27 cellular contexts compared by ENCODE assay signal in genomic region chr5:95662946-95663345, GRCh38. TPM values are rescaled to one million over a fixed set of nuclear protein-coding genes. Genes with fewer than 3 reads are reported as not detected.
"Had no signal": no experiment of that assay in that cellular context is flagged by ENCODE, and none has a peak within 500 bp of the region (broad histone marks: within the 10 kb centered on the region; RNA-seq: fewer than 3 reads in every experiment).

No MANE protein-coding gene starts in this region.

- ATAC-seq: natural killer cell; psoas muscle; right cardiac atrium; right lobe of liver; stimulated activated effector memory CD8-positive, alpha-beta T cell treated with anti-CD3 and anti-CD28 coated beads, Interleukin-12 subunit alpha, Interleukin-12 subunit beta, amount 100 ng/mL, for 72 hours; stimulated activated naive B cell treated with anti-CD40 and anti-IgM and Interleukin-4, amounts not matched to agents 10 μg/mL and 1 μg/mL and 100 μg/mL, for 72 hours had no signal

- H3K9me3 ChIP-seq: ovary, psoas muscle, right lobe of liver, sigmoid colon, stomach, thoracic aorta, thyroid gland, tibial nerve, upper lobe of left lung, vagina had no signal

- FAIRE-seq: small intestine, urothelium cell line had no signal

- H3K4me1 ChIP-seq: parathyroid adenoma, vagina had no signal

- DNase-seq: natural killer cell; occipital lobe; ovary; posterior cingulate gyrus; psoas muscle; right cardiac atrium; right lobe of liver; sigmoid colon; small intestine; stimulated activated CD4-positive, alpha-beta T cell treated with anti-CD3 and anti-CD28 coated beads, Interleukin-15, amount 100 ng/mL, for 24 hours; stimulated activated CD4-positive, alpha-beta T cell treated with anti-CD3 and anti-CD28 coated beads, Interleukin-2, amount 100 ng/mL, for 24 hours; stimulated activated CD4-positive, alpha-beta T cell treated with anti-CD3 and anti-CD28 coated beads, Interleukin-2, amount 100 ng/mL, for 48 hours; stimulated activated CD4-positive, alpha-beta T cell treated with anti-CD3 and anti-CD28 coated beads, Interleukin-4, amount 100 ng/mL, for 24 hours; stimulated activated naive B cell treated with anti-CD40 and anti-IgM and Interleukin-4, amounts not matched to agents 10 μg/mL and 1 μg/mL and 100 μg/mL, for 72 hours; stimulated activated naive CD4-positive, alpha-beta T cell treated with Interleukin-2 at 50 U/mL for 16 hours; stomach; thyroid gland; trophoblast cell; upper lobe of left lung had no signal

- H3K36me3 ChIP-seq: neural progenitor cell, ovary, right lobe of liver, sigmoid colon, stomach, thoracic aorta, thyroid gland, tibial nerve, upper lobe of left lung, vagina had no signal

- H3K4me3 ChIP-seq: neural progenitor cell, ovary, psoas muscle, right lobe of liver, sigmoid colon, stomach, thoracic aorta, thyroid gland, tibial nerve, upper lobe of left lung, vagina had no signal

- H3K27ac ChIP-seq: neural progenitor cell, ovary, parathyroid adenoma, psoas muscle, right lobe of liver, sigmoid colon, stomach, thoracic aorta, thyroid gland, tibial nerve, upper lobe of left lung, vagina had no signal

RNA-seq across cellular contexts. Expression of gene RFESD, which starts 16.4 kb away (rescaled TPM):
- polyA plus RNA-seq: neural cell had no signal

RNA-seq across cellular contexts. Expression of gene GPR150, which starts 43.1 kb away (rescaled TPM):
- polyA plus RNA-seq: neural cell had no signal
